Comparison of ENCODE assay signal across 8 cellular contexts in the genomic region with DNA sequence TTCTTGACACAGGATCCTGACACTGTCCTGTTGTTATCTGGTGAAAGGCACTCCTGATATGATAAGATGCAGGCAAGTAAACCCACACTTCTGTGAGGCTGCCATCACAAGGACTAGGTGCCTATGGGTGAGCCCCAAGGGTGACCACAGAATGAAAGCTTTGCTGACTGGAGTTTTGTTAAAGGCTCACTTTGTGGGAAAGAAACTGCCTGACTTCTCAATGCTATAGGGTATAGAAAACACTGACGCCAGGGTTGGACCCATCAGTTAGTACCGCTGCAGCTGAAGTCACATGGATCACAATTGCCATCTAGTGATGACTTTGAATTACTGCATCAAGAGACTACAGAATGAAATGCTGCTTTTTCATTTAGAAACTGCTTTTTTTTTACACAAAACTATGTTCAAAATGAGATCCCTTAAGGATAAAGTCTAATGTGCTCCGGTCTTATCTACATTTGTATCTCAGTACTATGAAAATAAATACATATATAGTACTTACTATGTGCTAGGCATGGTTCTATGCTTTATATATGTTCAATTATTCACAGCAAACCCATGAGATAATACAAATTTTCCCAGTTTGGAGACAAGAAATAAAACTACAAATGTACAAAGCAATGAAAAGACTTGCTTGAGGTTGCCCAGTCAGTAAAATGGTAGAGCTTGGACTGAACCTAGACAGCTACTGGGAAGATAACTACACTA.
DNase-seq lines count a peak whose midpoint lies in the region; ATAC-seq lines count a peak whose summit lies in the region.

No MANE protein-coding gene starts in this region.

- H3K9me3 ChIP-seq in skeletal muscle satellite cell (replicated peaks; ENCODE audit: low read length), result no peaks in the 10 kb centered on the region

- no peak overlapping the region for H3K4me3 ChIP-seq in skeletal muscle satellite cell (ENCODE audit: low read length)

- H3K4me2 ChIP-seq in skeletal muscle satellite cell (ENCODE audit: low read length), result no peak overlapping the region

- peaks cover 69% of the 10 kb centered on the region for H3K4me1 ChIP-seq in skeletal muscle satellite cell (ENCODE audit: control insufficient read depth, insufficient read depth, low read length)

- H3K36me3 ChIP-seq in skeletal muscle satellite cell (ENCODE audit: insufficient read depth, low read length), result peaks cover 54% of the 10 kb centered on the region

- DNase-seq in NCI-H146 (lab: John Stamatoyannopoulos, UW), result peak; percentile 39
- DNase-seq in NCI-H146 treated with DMSO at 0.1 percent for 48 hours (lab: John Stamatoyannopoulos, UW; ENCODE audit: unreplicated experiment), result no peak
- DNase-seq in NCI-H774 (lab: John Stamatoyannopoulos, UW), result peak; percentile 56
- DNase-seq in amniotic epithelial cell (ENCODE audit: low read depth), result peak; percentile 81
- DNase-seq in hepatic stellate cell (ENCODE audit: low spot score), result peak; percentile 27

- ATAC-seq in GM19328 (IDR thresholded peaks at IDR 0.05; ENCODE audit: unreplicated experiment) (peak; percentile 77), HG03342 (IDR thresholded peaks at IDR 0.05; ENCODE audit: unreplicated experiment) (peak; percentile 84)

- H3K9ac ChIP-seq in skeletal muscle satellite cell (ENCODE audit: low read depth, low read length), result peak overlapping the region; percentile 64

- H3K27me3 ChIP-seq in skeletal muscle satellite cell (ENCODE audit: control insufficient read depth, insufficient read depth, low read length), result no peaks in the 10 kb centered on the region
